22 cellular contexts compared by ENCODE assay signal in genomic region chr10:86950349-86950748, GRCh38. TPM values are rescaled to one million over a fixed set of nuclear protein-coding genes. Genes with fewer than 3 reads are reported as not detected.
DNase-seq lines count a peak whose midpoint lies in the region; ATAC-seq and TF ChIP-seq lines count a peak whose summit lies in the region.
"Had no signal": no experiment of that assay in that cellular context is flagged by ENCODE, and none has a peak within 500 bp of the region (broad histone marks: within the 10 kb centered on the region; RNA-seq: fewer than 3 reads in every experiment).

No MANE protein-coding gene starts in this region.

- H3K4me3 ChIP-seq in upper lobe of right lung (no peak overlapping the region), stomach (no peak overlapping the region)
- H3K4me3 ChIP-seq: K562, prostate gland had no signal

- intact Hi-C loops in activated CD4-positive, alpha-beta memory T cell treated with anti-CD3 and anti-CD28 coated beads for 36 hours (cut with micrococcal nuclease): no loop called here
- intact Hi-C loops in upper lobe of right lung (cut with DNase I) (no loop called here), stomach (cut with DNase I; ENCODE audit: low total_unique reads) (no loop called here)

- no peaks in the 10 kb centered on the region for H3K27me3 Mint-ChIP-seq in activated naive CD4-positive, alpha-beta T cell treated with anti-CD3 and anti-CD28 coated beads, Interleukin-2, amount 50 U/mL, for 24 hours
- H3K27me3 Mint-ChIP-seq in activated CD4-positive, alpha-beta memory T cell treated with anti-CD3 and anti-CD28 coated beads for 36 hours: no peaks in the 10 kb centered on the region
- peaks cover 2% of the 10 kb centered on the region for H3K27me3 Mint-ChIP-seq in endothelial cell (ENCODE audit: unreplicated experiment)

- H3K27ac ChIP-seq in upper lobe of right lung (no peak overlapping the region), stomach (no peak overlapping the region)
- H3K27ac ChIP-seq: prostate gland had no signal

- H3K27ac Mint-ChIP-seq in activated naive CD4-positive, alpha-beta T cell treated with anti-CD3 and anti-CD28 coated beads, Interleukin-2, amount 50 U/mL, for 24 hours: peak overlapping the region; percentile 24
- peak overlapping the region; percentile 79 for H3K27ac Mint-ChIP-seq in activated CD4-positive, alpha-beta memory T cell treated with anti-CD3 and anti-CD28 coated beads for 36 hours
- peak overlapping the region; percentile 15 for H3K27ac Mint-ChIP-seq in endothelial cell (ENCODE audit: unreplicated experiment)
- H3K27ac Mint-ChIP-seq: natural killer cell treated with Interleukin-12 subunit alpha and Interleukin-12 subunit beta and Interleukin-15 and Interleukin-18, amount 100 ng/mL, for 72 hours had no signal

- no peak for TF ChIP-seq POLR2A in stomach (IDR thresholded peaks at IDR 0.05)
- no peak for TF ChIP-seq POLR2A in GM18505 (IDR thresholded peaks at IDR 0.05; ENCODE audit: borderline replicate concordance, extremely low read depth, insufficient read depth, insufficient read length)

- TF ChIP-seq CTCF in endothelial cell (IDR thresholded peaks at IDR 0.05; ENCODE audit: unreplicated experiment) (no peak), upper lobe of right lung (IDR thresholded peaks at IDR 0.05) (no peak), stomach (IDR thresholded peaks at IDR 0.05) (no peak)

- peaks cover 9% of the 10 kb centered on the region for H3K36me3 Mint-ChIP-seq in activated naive CD4-positive, alpha-beta T cell treated with anti-CD3 and anti-CD28 coated beads, Interleukin-2, amount 50 U/mL, for 24 hours
- peaks cover 5% of the 10 kb centered on the region for H3K36me3 Mint-ChIP-seq in activated CD4-positive, alpha-beta memory T cell treated with anti-CD3 and anti-CD28 coated beads for 36 hours
- peaks cover 53% of the 10 kb centered on the region for H3K36me3 Mint-ChIP-seq in endothelial cell (ENCODE audit: low read depth, unreplicated experiment)

- CTCF ChIA-PET in activated CD4-positive, alpha-beta memory T cell treated with anti-CD3 and anti-CD28 coated beads for 36 hours (lab: Charles Lee): no interaction called here

- H3K36me3 ChIP-seq in upper lobe of right lung (no peaks in the 10 kb centered on the region), stomach (no peaks in the 10 kb centered on the region)
- H3K36me3 ChIP-seq: prostate gland had no signal

- peaks cover 35% of the 10 kb centered on the region for H3K4me1 Mint-ChIP-seq in activated naive CD4-positive, alpha-beta T cell treated with anti-CD3 and anti-CD28 coated beads, Interleukin-2, amount 50 U/mL, for 24 hours
- H3K4me1 Mint-ChIP-seq in activated CD4-positive, alpha-beta memory T cell treated with anti-CD3 and anti-CD28 coated beads for 36 hours (ENCODE audit: low read depth): peaks cover 11% of the 10 kb centered on the region
- peaks cover 66% of the 10 kb centered on the region for H3K4me1 Mint-ChIP-seq in endothelial cell (ENCODE audit: unreplicated experiment)

- ATAC-seq in upper lobe of right lung: no peak
- ATAC-seq in HG03097 (IDR thresholded peaks at IDR 0.05; ENCODE audit: low FRiP score, unreplicated experiment): no peak
- ATAC-seq in GM18505 (IDR thresholded peaks at IDR 0.05; ENCODE audit: unreplicated experiment): no peak
- ATAC-seq: K562; natural killer cell treated with Interleukin-12 subunit alpha and Interleukin-12 subunit beta and Interleukin-15 and Interleukin-18, amount 100 ng/mL, for 72 hours had no signal

- no peak for TF ChIP-seq EP300 in stomach (IDR thresholded peaks at IDR 0.05)

- H3K9me3 ChIP-seq in upper lobe of right lung: no peaks in the 10 kb centered on the region
- H3K9me3 ChIP-seq in stomach: peaks cover 0 to 13% (median 4%) of the 10 kb centered on the region in 4 donors
- H3K9me3 ChIP-seq: prostate gland had no signal

- DNase-seq in activated naive CD4-positive, alpha-beta T cell (lab: John Stamatoyannopoulos, UW): no peak
- no peak for DNase-seq in activated CD4-positive, alpha-beta memory T cell treated with anti-CD3 and anti-CD28 coated beads for 36 hours
- DNase-seq in endothelial cell (ENCODE audit: low spot score) (no peak), upper lobe of right lung (peak; percentile 6), stomach (no peak)
- DNase-seq: amniotic stem cell; kidney glomerular epithelial cell; mesenchymal stem cell; NCI-H187; NCI-H2227 treated with DMSO at 0.1 percent for 48 hours; NCI-H82; OCI-M1; small intestine; stimulated activated CD4-positive, alpha-beta T cell treated with anti-CD3 and anti-CD28 coated beads, Interleukin-4, amount 100 ng/mL, for 1 hour; substantia nigra; T-helper 9 cell had no signal

- peaks cover 13% of the 10 kb centered on the region for H3K9me3 Mint-ChIP-seq in activated naive CD4-positive, alpha-beta T cell treated with anti-CD3 and anti-CD28 coated beads, Interleukin-2, amount 50 U/mL, for 24 hours
- peaks cover 17% of the 10 kb centered on the region for H3K9me3 Mint-ChIP-seq in activated CD4-positive, alpha-beta memory T cell treated with anti-CD3 and anti-CD28 coated beads for 36 hours
- H3K9me3 Mint-ChIP-seq in endothelial cell (ENCODE audit: unreplicated experiment): no peaks in the 10 kb centered on the region

- H3K4me1 ChIP-seq in upper lobe of right lung: peaks cover 3% of the 10 kb centered on the region
- peaks cover 6 to 34% (median 25%) of the 10 kb centered on the region in 4 donors for H3K4me1 ChIP-seq in stomach
- H3K4me1 ChIP-seq: prostate gland had no signal

- H3K4me3 Mint-ChIP-seq in activated naive CD4-positive, alpha-beta T cell treated with anti-CD3 and anti-CD28 coated beads, Interleukin-2, amount 50 U/mL, for 24 hours: peak overlapping the region; percentile 33
- H3K4me3 Mint-ChIP-seq in activated CD4-positive, alpha-beta memory T cell treated with anti-CD3 and anti-CD28 coated beads for 36 hours: no peak overlapping the region
- peak overlapping the region; percentile 68 for H3K4me3 Mint-ChIP-seq in endothelial cell (ENCODE audit: unreplicated experiment)
- H3K4me3 Mint-ChIP-seq: natural killer cell treated with Interleukin-12 subunit alpha and Interleukin-12 subunit beta and Interleukin-15 and Interleukin-18, amount 100 ng/mL, for 72 hours had no signal

- 62 to 79% (median 67%) methylated on average over 1 of the region's 1 CpG for WGBS in stomach, 5 donors

- H3K27me3 ChIP-seq in upper lobe of right lung: no peaks in the 10 kb centered on the region
- H3K27me3 ChIP-seq in stomach: no peaks in the 10 kb centered on the region

- POLR2A ChIA-PET in activated CD4-positive, alpha-beta memory T cell treated with anti-CD3 and anti-CD28 coated beads for 36 hours (lab: Charles Lee): no interaction called here

RNA-seq across cellular contexts. Expression of gene MMRN2, which starts 7.1 kb away (rescaled TPM):
- total RNA-seq in activated CD4-positive, alpha-beta memory T cell treated with anti-CD3 and anti-CD28 coated beads for 36 hours: not detected
- total RNA-seq in endothelial cell (ENCODE audit: unreplicated experiment) (563 TPM), upper lobe of right lung (86.3 TPM), stomach (10 to 100 TPM in 3 of 5 donors, 1 to 10 TPM in 2; 1.8 to 40.0 (median 12.9) TPM)
- 1 to 10 TPM in 2 of 3 donors, under 1 TPM in 1; 1.00 to 5.0 (median 3.1) TPM for polyA plus RNA-seq in stomach
- total RNA-seq: natural killer cell treated with Interleukin-12 subunit alpha and Interleukin-12 subunit beta and Interleukin-15 and Interleukin-18, amount 100 ng/mL, for 72 hours had no signal

RNA-seq across cellular contexts. Expression of gene SNCG, which starts 8.1 kb away (rescaled TPM):
- total RNA-seq in activated CD4-positive, alpha-beta memory T cell treated with anti-CD3 and anti-CD28 coated beads for 36 hours: not detected
- total RNA-seq in endothelial cell (ENCODE audit: unreplicated experiment) (52.9 TPM), upper lobe of right lung (17.2 TPM), stomach (1 to 10 TPM in 4 of 5 donors, not detected in 1; 3.8 to 7.6 (median 5.6) TPM)
- polyA plus RNA-seq in stomach: 10 to 100 TPM; 10.9 to 59.6 (median 26.4) TPM
- total RNA-seq: natural killer cell treated with Interleukin-12 subunit alpha and Interleukin-12 subunit beta and Interleukin-15 and Interleukin-18, amount 100 ng/mL, for 72 hours had no signal

RNA-seq across cellular contexts. Expression of gene ADIRF, which starts 17.9 kb away (rescaled TPM):
- total RNA-seq in activated CD4-positive, alpha-beta memory T cell treated with anti-CD3 and anti-CD28 coated beads for 36 hours: not detected
- total RNA-seq in endothelial cell (ENCODE audit: unreplicated experiment) (not detected), upper lobe of right lung (155 TPM), stomach (10 to 100 TPM in 4 of 5 donors, 1 to 10 TPM in 1; 1.2 to 98.2 (median 28.6) TPM)
- polyA plus RNA-seq in stomach: 100 to 1,000 TPM in 2 of 3 donors, 10 to 100 TPM in 1; 96.4 to 249 (median 101) TPM
- total RNA-seq: K562; natural killer cell treated with Interleukin-12 subunit alpha and Interleukin-12 subunit beta and Interleukin-15 and Interleukin-18, amount 100 ng/mL, for 72 hours had no signal

Comparison
In these comparisons a context has a peak if more than half of its experiments do, and no peak if none do; other contexts are left out.
1. H3K27ac Mint-ChIP-seq: peak in every context shown above with its lines; median percentile 79 in activated CD4-positive, alpha-beta memory T cell treated with anti-CD3 and anti-CD28 coated beads for 36 hours; 24 in activated naive CD4-positive, alpha-beta T cell treated with anti-CD3 and anti-CD28 coated beads, Interleukin-2, amount 50 U/mL, for 24 hours; 15 in endothelial cell.